Comparison of ENCODE assay signal across 13 cellular contexts in genomic region chr19:19480688-19481087, GRCh38. TPM values are rescaled to one million over a fixed set of nuclear protein-coding genes. Genes with fewer than 3 reads are reported as not detected.
DNase-seq lines count a peak whose midpoint lies in the region; ATAC-seq and TF ChIP-seq lines count a peak whose summit lies in the region.
"Had no signal": no experiment of that assay in that cellular context is flagged by ENCODE, and none has a peak within 500 bp of the region (broad histone marks: within the 10 kb centered on the region; RNA-seq: fewer than 3 reads in every experiment).

No MANE protein-coding gene starts in this region.

- no peaks in the 10 kb centered on the region for H3K27me3 ChIP-seq in effector memory CD4-positive, alpha-beta T cell (replicated peaks; ENCODE audit: control insufficient read depth, insufficient read depth, low read length, poor library complexity, severe bottlenecking)
- H3K27me3 ChIP-seq: ascending aorta had no signal

- H3K36me3 ChIP-seq in effector memory CD4-positive, alpha-beta T cell (ENCODE audit: control insufficient read depth, insufficient read depth, low read length), result peaks cover 23% of the 10 kb centered on the region

- H3K9me3 ChIP-seq in effector memory CD4-positive, alpha-beta T cell (ENCODE audit: control insufficient read depth, low read length), result no peaks in the 10 kb centered on the region
- H3K9me3 ChIP-seq: ascending aorta had no signal

- H3K27ac Mint-ChIP-seq in activated CD8-positive, alpha-beta T cell treated with anti-CD3 and anti-CD28 coated beads for 36 hours, result peak overlapping the region; percentile 60
- H3K27ac Mint-ChIP-seq in natural killer cell treated with Interleukin-12 subunit alpha and Interleukin-12 subunit beta and Interleukin-15 and Interleukin-18, amount 100 ng/mL, for 72 hours, result peak overlapping the region; percentile 32 to 41
- H3K27ac Mint-ChIP-seq: T-helper 1 cell treated with Interleukin-12 subunit alpha and Interleukin-12 subunit beta and Interleukin-4 antibody, amounts not matched to agents 30 μg/mL and 1 μg/mL, for 36 hours had no signal

- no peak overlapping the region for H3K4me3 ChIP-seq in effector memory CD4-positive, alpha-beta T cell (ENCODE audit: insufficient read depth, low read depth, low read length, poor library complexity, severe bottlenecking)
- H3K4me3 ChIP-seq: ascending aorta, lung had no signal

- DNase-seq in DMS79 (lab: John Stamatoyannopoulos, UW) (peak; percentile 14), dermis blood vessel endothelial cell (no peak), DMS153 treated with DMSO at 0.1 percent for 48 hours (lab: John Stamatoyannopoulos, UW; ENCODE audit: unreplicated experiment) (no peak)
- peak; percentile 47 for DNase-seq in activated CD8-positive, alpha-beta T cell treated with anti-CD3 and anti-CD28 coated beads for 36 hours
- no peak for DNase-seq in natural killer cell treated with Interleukin-12 subunit alpha and Interleukin-12 subunit beta and Interleukin-15 and Interleukin-18, amount 100 ng/mL, for 72 hours (ENCODE audit: low spot score)
- DNase-seq in effector memory CD4-positive, alpha-beta T cell, result no peak
- DNase-seq: NCI-H1436, NCI-H524 had no signal

- peaks cover 13% of the 10 kb centered on the region for H3K4me1 ChIP-seq in effector memory CD4-positive, alpha-beta T cell (ENCODE audit: control insufficient read depth, insufficient read depth, low read length, poor library complexity, severe bottlenecking)
- H3K4me1 ChIP-seq: ascending aorta had no signal

- H3K4me3 Mint-ChIP-seq in activated CD8-positive, alpha-beta T cell treated with anti-CD3 and anti-CD28 coated beads for 36 hours, result no peak overlapping the region
- H3K4me3 Mint-ChIP-seq in natural killer cell treated with Interleukin-12 subunit alpha and Interleukin-12 subunit beta and Interleukin-15 and Interleukin-18, amount 100 ng/mL, for 72 hours, result no peak overlapping the region
- H3K4me3 Mint-ChIP-seq: T-helper 1 cell treated with Interleukin-12 subunit alpha and Interleukin-12 subunit beta and Interleukin-4 antibody, amounts not matched to agents 30 μg/mL and 1 μg/mL, for 36 hours had no signal

- POLR2A ChIA-PET in activated CD8-positive, alpha-beta T cell treated with anti-CD3 and anti-CD28 coated beads for 36 hours (lab: Charles Lee), result interaction anchor here (0.6 to 1.5 kb wide), 2 partner anchors 26 to 77 kb away, joined by 3 read pairs; no protein-coding TSS in a partner anchor

- CTCF ChIA-PET in activated CD8-positive, alpha-beta T cell treated with anti-CD3 and anti-CD28 coated beads for 36 hours (lab: Charles Lee), result interaction anchor here (1.0 to 4.0 kb wide), 3 partner anchors 9 to 119 kb away, joined by 3 to 19 read pairs (median 3); partner anchors contain the start of gene GATAD2A

- no peak overlapping the region for H3K27ac ChIP-seq in effector memory CD4-positive, alpha-beta T cell (ENCODE audit: insufficient read depth, low read length, poor library complexity, severe bottlenecking)
- H3K27ac ChIP-seq: ascending aorta had no signal

- peaks cover 22% of the 10 kb centered on the region for H3K36me3 Mint-ChIP-seq in activated CD8-positive, alpha-beta T cell treated with anti-CD3 and anti-CD28 coated beads for 36 hours (ENCODE audit: low read depth)
- no peaks in the 10 kb centered on the region for H3K36me3 Mint-ChIP-seq in natural killer cell treated with Interleukin-12 subunit alpha and Interleukin-12 subunit beta and Interleukin-15 and Interleukin-18, amount 100 ng/mL, for 72 hours

- H3K9me3 Mint-ChIP-seq in activated CD8-positive, alpha-beta T cell treated with anti-CD3 and anti-CD28 coated beads for 36 hours, result no peaks in the 10 kb centered on the region
- no peaks in the 10 kb centered on the region for H3K9me3 Mint-ChIP-seq in natural killer cell treated with Interleukin-12 subunit alpha and Interleukin-12 subunit beta and Interleukin-15 and Interleukin-18, amount 100 ng/mL, for 72 hours
- H3K9me3 Mint-ChIP-seq: T-helper 1 cell treated with Interleukin-12 subunit alpha and Interleukin-12 subunit beta and Interleukin-4 antibody, amounts not matched to agents 30 μg/mL and 1 μg/mL, for 36 hours had no signal

- intact Hi-C loops in activated CD8-positive, alpha-beta T cell treated with anti-CD3 and anti-CD28 coated beads for 36 hours (cut with micrococcal nuclease), result no loop called here

- no peak for TF ChIP-seq CTCF in activated CD8-positive, alpha-beta T cell treated with anti-CD3 and anti-CD28 coated beads for 36 hours (IDR thresholded peaks at IDR 0.05)

- peaks cover 71% of the 10 kb centered on the region for H3K4me1 Mint-ChIP-seq in activated CD8-positive, alpha-beta T cell treated with anti-CD3 and anti-CD28 coated beads for 36 hours (ENCODE audit: low read depth)
- peaks cover 42 to 50% of the 10 kb centered on the region in 2 donors for H3K4me1 Mint-ChIP-seq in natural killer cell treated with Interleukin-12 subunit alpha and Interleukin-12 subunit beta and Interleukin-15 and Interleukin-18, amount 100 ng/mL, for 72 hours (ENCODE audit: low read depth in 2 of 2)

- ATAC-seq in GM21786 (IDR thresholded peaks at IDR 0.05; ENCODE audit: unreplicated experiment), result peak; percentile 43
- peak; percentile 66 for ATAC-seq in activated CD8-positive, alpha-beta T cell treated with anti-CD3 and anti-CD28 coated beads for 36 hours
- ATAC-seq in natural killer cell treated with Interleukin-12 subunit alpha and Interleukin-12 subunit beta and Interleukin-15 and Interleukin-18, amount 100 ng/mL, for 72 hours, result peak in 1 of 2 donors; percentile 2

- no peaks in the 10 kb centered on the region for H3K27me3 Mint-ChIP-seq in activated CD8-positive, alpha-beta T cell treated with anti-CD3 and anti-CD28 coated beads for 36 hours
- no peaks in the 10 kb centered on the region for H3K27me3 Mint-ChIP-seq in natural killer cell treated with Interleukin-12 subunit alpha and Interleukin-12 subunit beta and Interleukin-15 and Interleukin-18, amount 100 ng/mL, for 72 hours

RNA-seq across cellular contexts. Expression of gene TSSK6, which starts 34.7 kb away (rescaled TPM):
- 1 to 10 TPM; 3.4 to 4.9 TPM for total RNA-seq in activated CD8-positive, alpha-beta T cell treated with anti-CD3 and anti-CD28 coated beads for 36 hours
- 1 to 10 TPM; 1.9 to 2.6 TPM for total RNA-seq in natural killer cell treated with Interleukin-12 subunit alpha and Interleukin-12 subunit beta and Interleukin-15 and Interleukin-18, amount 100 ng/mL, for 72 hours
- total RNA-seq in dermis blood vessel endothelial cell, result 0.68 and 1.4 TPM in 2 replicates
- total RNA-seq: ascending aorta, skeletal muscle tissue had no signal

RNA-seq across cellular contexts. Expression of gene NDUFA13, which starts 35.3 kb away (rescaled TPM):
- total RNA-seq in activated CD8-positive, alpha-beta T cell treated with anti-CD3 and anti-CD28 coated beads for 36 hours, result 100 to 1,000 TPM; 298 to 310 TPM
- total RNA-seq in natural killer cell treated with Interleukin-12 subunit alpha and Interleukin-12 subunit beta and Interleukin-15 and Interleukin-18, amount 100 ng/mL, for 72 hours, result 100 to 1,000 TPM; 261 to 310 TPM
- 95.3 and 191 TPM in 2 replicates for total RNA-seq in dermis blood vessel endothelial cell

RNA-seq across cellular contexts. Expression of gene YJEFN3, which starts 48.0 kb away (rescaled TPM):
- 1 to 10 TPM; 7.4 to 8.1 TPM for total RNA-seq in activated CD8-positive, alpha-beta T cell treated with anti-CD3 and anti-CD28 coated beads for 36 hours
- 10 to 100 TPM in 1 of 2 donors, 1 to 10 TPM in 1; 10.0 to 14.9 TPM for total RNA-seq in natural killer cell treated with Interleukin-12 subunit alpha and Interleukin-12 subunit beta and Interleukin-15 and Interleukin-18, amount 100 ng/mL, for 72 hours
- total RNA-seq in dermis blood vessel endothelial cell, result 0.14 and 0.17 TPM in 2 replicates

RNA-seq across cellular contexts. Expression of gene CILP2, which starts 57.4 kb away (rescaled TPM):
- under 1 TPM; 0.31 to 0.32 TPM for total RNA-seq in activated CD8-positive, alpha-beta T cell treated with anti-CD3 and anti-CD28 coated beads for 36 hours
- total RNA-seq in natural killer cell treated with Interleukin-12 subunit alpha and Interleukin-12 subunit beta and Interleukin-15 and Interleukin-18, amount 100 ng/mL, for 72 hours, result under 1 TPM; 0.21 to 0.42 TPM
- 0.17 TPM in 1 of 2 replicates, not detected in the other for total RNA-seq in dermis blood vessel endothelial cell
- total RNA-seq: ascending aorta had no signal

Comparison
In these comparisons a context has a peak if more than half of its experiments do, and no peak if none do; other contexts are left out.
1. DNase-seq: peak in DMS79 (single experiment) and activated CD8-positive, alpha-beta T cell treated with anti-CD3 and anti-CD28 coated beads for 36 hours (single experiment); none in natural killer cell treated with Interleukin-12 subunit alpha and Interleukin-12 subunit beta and Interleukin-15 and Interleukin-18, amount 100 ng/mL, for 72 hours (single experiment), dermis blood vessel endothelial cell (single experiment), effector memory CD4-positive, alpha-beta T cell (0 of 3) and DMS153 treated with DMSO at 0.1 percent for 48 hours (single experiment).